In genomic region chr19:37218592-37218935, GRCh38 we compare ENCODE assay signal across 8 cellular contexts. TPM values are rescaled to one million over a fixed set of nuclear protein-coding genes. Genes with fewer than 3 reads are reported as not detected.
DNase-seq lines count a peak whose midpoint lies in the region; ATAC-seq and TF ChIP-seq lines count a peak whose summit lies in the region.

No MANE protein-coding gene starts in this region.

- peaks cover 25% of the 10 kb centered on the region for H3K9me3 ChIP-seq in DOHH2 (ENCODE audit: control insufficient read depth, insufficient read depth, low read length)
- peaks cover 13% of the 10 kb centered on the region for H3K9me3 ChIP-seq in OCI-LY1 (ENCODE audit: low read length)

- H3K4me3 ChIP-seq in DOHH2 (ENCODE audit: low read length) (peak overlapping the region; percentile 99), OCI-LY1 (ENCODE audit: low read depth, low read length, poor library complexity, severe bottlenecking) (peak overlapping the region; percentile 95), dorsolateral prefrontal cortex (peak overlapping the region; percentile 62 to 96 (median 85))

- H3K4me2 ChIP-seq in DOHH2 (ENCODE audit: low read length) = peak overlapping the region; percentile 95
- peak overlapping the region; percentile 91 for H3K4me2 ChIP-seq in OCI-LY1 (ENCODE audit: low read length)

- no peak overlapping the region for H2AFZ ChIP-seq in OCI-LY1 (ENCODE audit: low read length)

- H3K27ac ChIP-seq in DOHH2 (ENCODE audit: low read depth, low read length) (peak overlapping the region; percentile 68), OCI-LY1 (ENCODE audit: low read depth, low read length, poor library complexity, severe bottlenecking) (peak overlapping the region; percentile 77), dorsolateral prefrontal cortex (peak overlapping the region in 57 of 59 donors; percentile 91 to 100 (median 98))

- DNase-seq in dorsolateral prefrontal cortex (no peak), myocyte (ENCODE audit: low read depth) (peak; percentile 82), NCI-H526 (lab: John Stamatoyannopoulos, UW) (no peak), NCI-H2227 (lab: John Stamatoyannopoulos, UW; ENCODE audit: unreplicated experiment) (no peak)

- intact Hi-C loops in dorsolateral prefrontal cortex (cut with DNase I) = loop anchor here (1.0 to 10.0 kb wide), 7 partner anchors 46 to 249 kb away; partner anchors contain the start of genes ZNF569 (in 2 of the 2), ZNF570 (in 2 of the 2), ZNF527 (in 1 of the 2) and ZNF585A (in 1 of the 2)

- no peaks in the 10 kb centered on the region for H4K20me1 ChIP-seq in DOHH2 (ENCODE audit: control insufficient read depth, insufficient read depth, low read depth, low read length)
- no peaks in the 10 kb centered on the region for H4K20me1 ChIP-seq in OCI-LY1 (ENCODE audit: insufficient read depth, low read length)

- H3K79me2 ChIP-seq in DOHH2 (ENCODE audit: control insufficient read depth, low read length) = peaks cover 26% of the 10 kb centered on the region
- peaks cover 19% of the 10 kb centered on the region for H3K79me2 ChIP-seq in OCI-LY1 (ENCODE audit: insufficient read depth, low read length)

- no peak for ATAC-seq in GM21526 (IDR thresholded peaks at IDR 0.05; ENCODE audit: low FRiP score, unreplicated experiment)
- ATAC-seq in GM21381 (IDR thresholded peaks at IDR 0.05; ENCODE audit: unreplicated experiment) = no peak

- H3F3A ChIP-seq in DOHH2 (ENCODE audit: control insufficient read depth, insufficient read depth) (peaks cover 3% of the 10 kb centered on the region; the same call in 1 of the 2 replicates), OCI-LY1 (ENCODE audit: insufficient read depth, low read length) (no peaks in the 10 kb centered on the region)

- H3K4me1 ChIP-seq in DOHH2 (ENCODE audit: control insufficient read depth, low read length) = peaks cover 8% of the 10 kb centered on the region
- H3K4me1 ChIP-seq in OCI-LY1 (ENCODE audit: insufficient read depth, low read length, severe bottlenecking) = peaks cover 9% of the 10 kb centered on the region

- H3K9me2 ChIP-seq in DOHH2 (replicated peaks; ENCODE audit: control insufficient read depth, low read length) (no peaks in the 10 kb centered on the region), OCI-LY1 (ENCODE audit: low read depth, low read length) (no peaks in the 10 kb centered on the region)

- peak overlapping the region; percentile 96 for H3K9ac ChIP-seq in OCI-LY1 (ENCODE audit: low read length)

- TF ChIP-seq CTCF in DOHH2 (IDR thresholded peaks at IDR 0.05; ENCODE audit: low read depth, low read length, poor library complexity, severe bottlenecking) (no peak), OCI-LY1 (IDR thresholded peaks at IDR 0.05; ENCODE audit: low read length) (no peak), dorsolateral prefrontal cortex (IDR thresholded peaks at IDR 0.05 in 54 of 56, conservative IDR thresholded peaks at IDR 0.05 in 2 of 56; ENCODE audit: low read depth in 1 of 56, partially characterized antibody in 56 of 56) (no peak)

- no peaks in the 10 kb centered on the region for H3K27me3 ChIP-seq in DOHH2 (ENCODE audit: control insufficient read depth, low read length)
- H3K27me3 ChIP-seq in OCI-LY1 (ENCODE audit: insufficient read depth, low read length) = no peaks in the 10 kb centered on the region
- H3K27me3 ChIP-seq in dorsolateral prefrontal cortex = no peaks in the 10 kb centered on the region

- peaks cover 28% of the 10 kb centered on the region for H3K36me3 ChIP-seq in DOHH2 (ENCODE audit: control insufficient read depth, low read length)
- H3K36me3 ChIP-seq in OCI-LY1 (ENCODE audit: insufficient read depth, low read length) = peaks cover 42% of the 10 kb centered on the region

RNA-seq across cellular contexts. Expression of gene ZNF383, which starts 0.6 kb away (rescaled TPM):
- total RNA-seq in dorsolateral prefrontal cortex = 10 to 100 TPM in 119 of 120 experiments, 1 to 10 TPM in 1; 9.7 to 27.7 (median 16.2) TPM
- total RNA-seq in myocyte = 5.6 and 9.8 TPM in 2 replicates
- polyA plus RNA-seq in myocyte (2012) = 4.3 TPM

RNA-seq across cellular contexts. Expression of gene ZNF585B, which starts 8.2 kb away (rescaled TPM):
- total RNA-seq in dorsolateral prefrontal cortex (10 to 100 TPM; 19.5 to 43.0 (median 32.7) TPM), myocyte (7.8 and 10.7 TPM in 2 replicates)
- polyA plus RNA-seq in myocyte (2012) = 4.8 TPM

RNA-seq across cellular contexts. Expression of gene ZNF585A, which starts 46.1 kb away (rescaled TPM):
- total RNA-seq in dorsolateral prefrontal cortex (10 to 100 TPM; 13.4 to 28.1 (median 20.6) TPM), myocyte (8.5 and 14.9 TPM in 2 replicates)
- polyA plus RNA-seq in myocyte (2012) = 7.8 TPM
